8 cellular contexts compared by ENCODE assay signal in genomic region chr1:48203287-48203900, GRCh38. TPM values are rescaled to one million over a fixed set of nuclear protein-coding genes. Genes with fewer than 3 reads are reported as not detected.
DNase-seq lines count a peak whose midpoint lies in the region; ATAC-seq and TF ChIP-seq lines count a peak whose summit lies in the region.

No MANE protein-coding gene starts in this region.

- no peaks in the 10 kb centered on the region for H3K4me1 ChIP-seq in heart left ventricle
- no peaks in the 10 kb centered on the region for H3K4me1 ChIP-seq in thyroid gland

- H3K36me3 ChIP-seq in heart left ventricle = no peaks in the 10 kb centered on the region
- no peaks in the 10 kb centered on the region for H3K36me3 ChIP-seq in thyroid gland

- no peaks in the 10 kb centered on the region for H3K9me3 ChIP-seq in heart left ventricle
- H3K9me3 ChIP-seq in thyroid gland = no peaks in the 10 kb centered on the region

- ATAC-seq in Right ventricle myocardium superior (ENCODE audit: poor library complexity) = peak; percentile 80
- ATAC-seq in Right ventricle myocardium inferior = no peak
- ATAC-seq in HG03432 (IDR thresholded peaks at IDR 0.05; ENCODE audit: unreplicated experiment) = peak; percentile 71
- peak in 2 of 4 donors; percentile 54 to 61 for ATAC-seq in heart left ventricle

- peak; percentile 30 to 70 (median 51) for TF ChIP-seq CTCF in heart left ventricle (IDR thresholded peaks at IDR 0.05)
- peak in 5 of 6 experiments; percentile 32 to 65 (median 53) for TF ChIP-seq CTCF in thyroid gland (IDR thresholded peaks at IDR 0.05)

- H3K4me3 ChIP-seq in heart left ventricle = no peak overlapping the region
- no peak overlapping the region for H3K4me3 ChIP-seq in thyroid gland (replicated peaks in 1 of 3)

- no peak overlapping the region for H3K27ac ChIP-seq in heart left ventricle
- no peak overlapping the region for H3K27ac ChIP-seq in thyroid gland

- WGBS in heart left ventricle, 4 donors = 68 to 74% (median 69%) methylated on average over 3 of the region's 3 CpGs
- 69 to 74% methylated on average over 3 of the region's 3 CpGs for WGBS in thyroid gland, 2 donors

- intact Hi-C loops in Right ventricle myocardium superior (cut with DNase I) (loop anchor here (5.0 to 10.0 kb wide), 2 partner anchors 91 to 469 kb away; no protein-coding TSS in a partner anchor), Right ventricle myocardium inferior (cut with DNase I) (no loop called here), heart left ventricle (cut with DNase I) (loop anchor here in 9 of 10 donors (2.0 to 10.0 kb wide), 6 partner anchors 93 to 466 kb away; partner anchors contain the start of gene TRABD2B (in 1 of the 9)), thyroid gland (cut with DNase I) (loop anchor here (2.0 kb wide), 1 partner anchor 93 kb away; no protein-coding TSS in a partner anchor)

- H3K27me3 ChIP-seq in heart left ventricle (peaks cover 0 to 6% (median 0%) of the 10 kb centered on the region in 9 donors), thyroid gland (no peaks in the 10 kb centered on the region)

- DNase-seq in Right ventricle myocardium superior (no peak), Right ventricle myocardium inferior (ENCODE audit: missing footprints) (no peak), SHP77 treated with DMSO at 0.1 percent for 48 hours (lab: John Stamatoyannopoulos, UW) (peak; percentile 9), heart left ventricle (no peak), thyroid gland (no peak)
- DNase-seq in activated CD8-positive, alpha-beta memory T cell treated with anti-CD3 and anti-CD28 coated beads, Interleukin-2, amount 50 U/mL, for 48 hours = no peak
- DNase-seq in activated CD4-positive, alpha-beta T cell treated with anti-CD3 and anti-CD28 coated beads for 1 hour = no peak

- no peak for TF ChIP-seq POLR2A in heart left ventricle (IDR thresholded peaks at IDR 0.05)
- no peak for TF ChIP-seq POLR2A in thyroid gland (IDR thresholded peaks at IDR 0.05)

RNA-seq across cellular contexts. Expression of gene SLC5A9, which starts 19.1 kb away (rescaled TPM):
- total RNA-seq in Right ventricle myocardium superior (0.13 TPM), Right ventricle myocardium inferior (0.16 TPM), heart left ventricle (under 1 TPM in 6 of 9 donors, not detected in 3; 0.09 to 0.67 (median 0.27) TPM), thyroid gland (not detected)
- under 1 TPM; 0.04 to 0.08 TPM for polyA plus RNA-seq in heart left ventricle
